7 cellular contexts compared by ENCODE assay signal in the genomic region with DNA sequence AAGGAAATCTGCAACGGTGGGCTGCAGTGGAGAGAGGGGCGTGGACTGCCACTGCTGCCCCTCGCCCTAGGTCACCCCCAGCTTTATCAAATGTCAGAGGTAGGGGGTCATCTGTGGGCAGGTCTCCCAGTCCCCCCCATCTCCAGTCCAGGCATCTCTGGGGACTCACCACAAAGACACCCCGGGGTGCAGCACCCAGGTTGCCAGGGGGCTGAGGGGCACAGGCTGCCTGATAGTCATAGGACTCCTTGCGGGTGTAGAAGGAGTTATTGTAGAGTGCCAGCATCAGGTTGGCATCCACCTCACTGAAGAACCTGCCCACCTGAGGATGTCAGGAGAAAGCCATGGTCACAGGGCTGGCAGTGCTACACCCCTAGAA. TPM values are rescaled to one million over a fixed set of nuclear protein-coding genes. Genes with fewer than 3 reads are reported as not detected.
DNase-seq lines count a peak whose midpoint lies in the region; ATAC-seq, FAIRE-seq and TF ChIP-seq lines count a peak whose summit lies in the region.
"Had no signal": no experiment of that assay in that cellular context is flagged by ENCODE, and none has a peak within 500 bp of the region (broad histone marks: within the 10 kb centered on the region; RNA-seq: fewer than 3 reads in every experiment).

No MANE protein-coding gene starts in this region.

- peak overlapping the region; percentile 1 for H3K23ac ChIP-seq in neuronal stem cell (ENCODE audit: low read depth, low read length, poor library complexity)

- no peaks in the 10 kb centered on the region for H3K79me2 ChIP-seq in K562 (ENCODE audit: control insufficient read depth, insufficient read depth, low read length)

- no peak for TF ChIP-seq CTCF in K562 (IDR thresholded peaks at IDR 0.05 in 2 of 3, conservative IDR thresholded peaks at IDR 0.05 in 1 of 3; ENCODE audit: insufficient read depth in 2 of 3, low read depth in 1 of 3, low read length in 3 of 3)

- H3K18ac ChIP-seq in neuronal stem cell (ENCODE audit: low read length) = peak overlapping the region; percentile 94

- H3K36me3 ChIP-seq in K562 (ENCODE audit: control insufficient read depth, insufficient read depth, low read length) (no peaks in the 10 kb centered on the region), neuronal stem cell (replicated peaks in 1 of 2; ENCODE audit: control insufficient read depth in 2 of 2, insufficient read depth in 2 of 2, low read length in 2 of 2) (no peaks in the 10 kb centered on the region)

- no peak overlapping the region for H3K27ac ChIP-seq in K562 (ENCODE audit: extremely low read depth, low read depth, low read length)
- no peak overlapping the region for H3K27ac ChIP-seq in neuronal stem cell (replicated peaks; ENCODE audit: low read length)

- H3K9me1 ChIP-seq in K562 (ENCODE audit: control insufficient read depth, insufficient read depth, low read length) = no peaks in the 10 kb centered on the region

- FAIRE-seq in K562 (lab: Jason Lieb, UNC) = no peak

- no peak for DNase-seq in K562 (ENCODE audit: extremely low read depth in 1 of 4, low spot score in 3 of 4)
- DNase-seq in neuronal stem cell (ENCODE audit: low spot score) = no peak
- no peak for DNase-seq in RKO (ENCODE audit: low spot score)
- DNase-seq: NCI-H2171 had no signal

- H3K4me1 ChIP-seq in K562 (replicated peaks in 1 of 2; ENCODE audit: control insufficient read depth in 2 of 2, insufficient read depth in 2 of 2, low read length in 2 of 2) = peaks cover 6 to 36% of the 10 kb centered on the region in 2 experiments; a peak in 4 of 5 replicates
- H3K4me1 ChIP-seq in neuronal stem cell (ENCODE audit: control insufficient read depth in 2 of 2, insufficient read depth in 1 of 2, low read depth in 1 of 2, low read length in 2 of 2) = peaks cover 0 to 10% of the 10 kb centered on the region in 2 donors

- POLR2A ChIA-PET in K562 (lab: Yijun Ruan, JAX) = interaction anchor here (0.6 kb wide), 1 partner anchor 40 kb away, joined by 3 read pairs; no protein-coding TSS in a partner anchor

- H3K4me2 ChIP-seq in K562 (ENCODE audit: insufficient read depth, low read length) (peak overlapping the region; percentile 69), neuronal stem cell (ENCODE audit: insufficient read depth, low read length, poor library complexity, severe bottlenecking) (peak overlapping the region; percentile 95)

- H3K4me1 Mint-ChIP-seq in IgD-negative memory B cell = peaks cover 0 to 10% (median 6%) of the 10 kb centered on the region in 3 donors

- TF ChIP-seq EP300 in K562 (IDR thresholded peaks at IDR 0.05; ENCODE audit: low read length) = no peak

- H3K4me3 ChIP-seq in K562 (0 out of 2 replicates have a peak overlapping the region, but pooled peaks have one; percentile 39), neuronal stem cell (ENCODE audit: low read length in 2 of 2) (no peak overlapping the region)

- no peak for TF ChIP-seq POLR2A in K562 (conservative IDR thresholded peaks at IDR 0.05)

- no peak overlapping the region for H3K4ac ChIP-seq in neuronal stem cell (ENCODE audit: low read length)

- CTCF ChIA-PET in K562 (lab: Yijun Ruan, JAX; ENCODE audit: low intra/inter-chr PET ratio) = no interaction called here

- no peaks in the 10 kb centered on the region for H3K9me3 Mint-ChIP-seq in IgD-negative memory B cell

- H3K27me3 ChIP-seq in K562 (ENCODE audit: control insufficient read depth in 2 of 2, insufficient read depth in 2 of 2, low read length in 2 of 2) = no peaks in the 10 kb centered on the region
- peaks cover 0 to 67% (median 15%) of the 10 kb centered on the region in 3 experiments for H3K27me3 ChIP-seq in neuronal stem cell (ENCODE audit: control insufficient read depth in 3 of 3, insufficient read depth in 3 of 3, low read depth in 1 of 3, low read length in 3 of 3)

- H3K9ac ChIP-seq in K562 (ENCODE audit: insufficient read depth in 1 of 2, low read depth in 2 of 2, low read length in 2 of 2) = peak overlapping the region in 1 of 2 experiments; percentile 22; a peak in 1 of 4 replicates
- peak overlapping the region; percentile 4 for H3K9ac ChIP-seq in neuronal stem cell (ENCODE audit: low read depth, low read length, poor library complexity)

- H3K36me3 Mint-ChIP-seq in IgD-negative memory B cell = no peaks in the 10 kb centered on the region

- no peaks in the 10 kb centered on the region for H3K9me3 ChIP-seq in K562 (replicated peaks; ENCODE audit: control insufficient read depth, insufficient read depth, low read depth, low read length)
- no peaks in the 10 kb centered on the region for H3K9me3 ChIP-seq in neuronal stem cell (replicated peaks in 1 of 2; ENCODE audit: control insufficient read depth in 2 of 2, insufficient read depth in 1 of 2, low read depth in 1 of 2, low read length in 2 of 2)

- peak overlapping the region; percentile 15 for H3K14ac ChIP-seq in neuronal stem cell (ENCODE audit: low read length)

- H4K8ac ChIP-seq in neuronal stem cell (ENCODE audit: low read depth, low read length) = no peak overlapping the region

- in situ Hi-C loops in K562 (cut with MboI) = no loop called here

- ATAC-seq in K562 (no peak), GM21447 (IDR thresholded peaks at IDR 0.05; ENCODE audit: unreplicated experiment) (no peak), GM21526 (IDR thresholded peaks at IDR 0.05; ENCODE audit: low FRiP score, unreplicated experiment) (no peak)

- peak overlapping the region; percentile 46 for H2BK15ac ChIP-seq in neuronal stem cell (ENCODE audit: low read length)

- intact Hi-C loops in K562 (cut with micrococcal nuclease) = no loop called here

- peaks cover 2% of the 10 kb centered on the region for H3K79me1 ChIP-seq in neuronal stem cell (ENCODE audit: low read depth, low read length)

- WGBS in K562 (ENCODE audit: insufficient coverage, low coverage, missing lambda C conversion rate) = 32% methylated on average over 4 of the region's 5 CpGs
- no CpG with 5 or more reads among the region's 5 CpGs for WGBS in neuronal stem cell (ENCODE audit: extremely low coverage in 2 of 2, insufficient read length in 2 of 2, insufficient replicate concordance in 1 of 2), 2 donors

- H4K91ac ChIP-seq in neuronal stem cell (ENCODE audit: low read depth, low read length, poor library complexity) = no peak overlapping the region

- peak overlapping the region in 2 of 3 donors; percentile 89 to 90 for H3K27ac Mint-ChIP-seq in IgD-negative memory B cell

- H2AK5ac ChIP-seq in neuronal stem cell (ENCODE audit: low read depth, low read length) = peak overlapping the region; percentile 91

- no TSS peak for BruUV-seq in K562 (replicated peaks; lab: Mats Ljungman, UMichigan)

- no peak overlapping the region for H2BK5ac ChIP-seq in neuronal stem cell (ENCODE audit: low read length)

- peaks cover 2% of the 10 kb centered on the region for H3K27me3 Mint-ChIP-seq in IgD-negative memory B cell

- H2BK12ac ChIP-seq in neuronal stem cell (ENCODE audit: low read length) = no peak overlapping the region

- H4K20me1 ChIP-seq in K562 (replicated peaks; ENCODE audit: control insufficient read depth, insufficient read depth, low read length) = no peaks in the 10 kb centered on the region

- H2BK120ac ChIP-seq in neuronal stem cell (ENCODE audit: low read depth, low read length) = no peak overlapping the region

- H3K4me3 Mint-ChIP-seq in IgD-negative memory B cell = peak overlapping the region; percentile 86 to 95 (median 90)

- H2AFZ ChIP-seq in K562 (ENCODE audit: low read depth, low read length) (0 out of 2 replicates have a peak overlapping the region, but pooled peaks have one; percentile 91), neuronal stem cell (ENCODE audit: low read length) (peak overlapping the region; percentile 69)

- TF ChIP-seq RAD21 in K562 (CRISPR knock-in tag; conservative IDR thresholded peaks at IDR 0.05 in 1 of 2, IDR thresholded peaks at IDR 0.05 in 1 of 2) = no peak

RNA-seq across cellular contexts. Expression of a gene that starts 6.5 kb away (rescaled TPM):
- polyA plus RNA-seq in IgD-negative memory B cell (33.9 TPM), K562 (2011; rRNA removed) (8.3 and 13.0 TPM in 2 replicates), K562 (2014; fragmentation: Illumina TruSeq; extraction: Trizol) (16.3 and 16.5 TPM in 2 replicates), K562 (2014; fragmentation: Nextera tagmentation; extraction: Ambion mirVana) (1 to 10 TPM; 1.6 to 2.7 TPM), K562 (2014; rRNA removed) (17.1 and 17.3 TPM in 2 replicates)
- total RNA-seq in K562 (2011; cell fraction: chromatin; rRNA removed; ENCODE audit: low replicate concordance) = 7.7 and 30.8 TPM in 2 replicates
- 50.7 and 57.4 TPM in 2 replicates for total RNA-seq in K562 (2011; cell fraction: nucleolus; rRNA removed)
- 23.5 and 25.0 TPM in 2 replicates for total RNA-seq in K562 (2011; cell fraction: nucleoplasm; rRNA removed)
- total RNA-seq in K562 (2014; rRNA removed) (26.9 and 31.3 TPM in 2 replicates), K562 (2014; rRNA removed; fragmentation: Illumina TruSeq; extraction: Trizol) (4.0 and 5.9 TPM in 2 replicates), K562 (2015; rRNA removed; fragmentation: Illumina TruSeq; extraction: Trizol) (14.1 and 14.4 TPM in 2 replicates), K562 (2021) (22.5 and 24.8 TPM in 2 replicates)
- polyA plus RNA-seq in K562 (2011; cell fraction: cytosol; rRNA removed) = 15.9 and 36.8 TPM in 2 replicates
- polyA plus RNA-seq in K562 (2011; cell fraction: nucleus; rRNA removed) = 16.0 and 23.4 TPM in 2 replicates
- polyA plus RNA-seq in K562 (2012) = 14.7 and 19.4 TPM in 2 replicates
- 5.6 and 7.9 TPM in 2 replicates for polyA minus RNA-seq in K562 (2011; rRNA and poly(A)+ RNA removed)
- polyA minus RNA-seq in K562 (2011; cell fraction: cytosol; rRNA and poly(A)+ RNA removed) = 11.5 and 13.2 TPM in 2 replicates
- 14.7 and 15.9 TPM in 2 replicates for polyA minus RNA-seq in K562 (2011; cell fraction: nucleus; rRNA and poly(A)+ RNA removed)
- polyA plus RNA-seq in neuronal stem cell (2013, experiment 1 of 2) = 21.4 TPM
- polyA plus RNA-seq in neuronal stem cell (2013, experiment 2 of 2) = 20.8 TPM

RNA-seq across cellular contexts. Expression of a gene that starts 15.2 kb away (rescaled TPM):
- polyA plus RNA-seq in IgD-negative memory B cell = 63.3 TPM
- total RNA-seq in K562 (2011; cell fraction: chromatin; rRNA removed; ENCODE audit: low replicate concordance) = 5.4 and 28.5 TPM in 2 replicates
- total RNA-seq in K562 (2011; cell fraction: nucleolus; rRNA removed) = 35.3 and 36.0 TPM in 2 replicates
- total RNA-seq in K562 (2011; cell fraction: nucleoplasm; rRNA removed) = 16.8 and 20.9 TPM in 2 replicates
- total RNA-seq in K562 (2014; rRNA removed) = 13.8 and 18.8 TPM in 2 replicates
- total RNA-seq in K562 (2014; rRNA removed; fragmentation: Illumina TruSeq; extraction: Trizol) = 5.1 and 8.9 TPM in 2 replicates
- total RNA-seq in K562 (2015; rRNA removed; fragmentation: Illumina TruSeq; extraction: Trizol) = 9.4 and 10.0 TPM in 2 replicates
- total RNA-seq in K562 (2021) = 13.6 and 15.1 TPM in 2 replicates
- 12.3 and 15.3 TPM in 2 replicates for polyA plus RNA-seq in K562 (2011; rRNA removed)
- 21.5 and 40.7 TPM in 2 replicates for polyA plus RNA-seq in K562 (2011; cell fraction: cytosol; rRNA removed)
- 15.0 and 24.7 TPM in 2 replicates for polyA plus RNA-seq in K562 (2011; cell fraction: nucleus; rRNA removed)
- 14.0 and 15.3 TPM in 2 replicates for polyA plus RNA-seq in K562 (2012)
- 6.4 and 10.0 TPM in 2 replicates for polyA plus RNA-seq in K562 (2014; fragmentation: Illumina TruSeq; extraction: Trizol)
- 1 to 10 TPM; 4.2 to 9.1 TPM for polyA plus RNA-seq in K562 (2014; fragmentation: Nextera tagmentation; extraction: Ambion mirVana)
- 13.6 and 16.6 TPM in 2 replicates for polyA plus RNA-seq in K562 (2014; rRNA removed)
- polyA minus RNA-seq in K562 (2011; rRNA and poly(A)+ RNA removed) = 4.6 and 8.9 TPM in 2 replicates
- 6.6 and 8.0 TPM in 2 replicates for polyA minus RNA-seq in K562 (2011; cell fraction: cytosol; rRNA and poly(A)+ RNA removed)
- 7.5 and 8.1 TPM in 2 replicates for polyA minus RNA-seq in K562 (2011; cell fraction: nucleus; rRNA and poly(A)+ RNA removed)
- 6.9 TPM for polyA plus RNA-seq in neuronal stem cell (2013, experiment 1 of 2)
- polyA plus RNA-seq in neuronal stem cell (2013, experiment 2 of 2) = 7.1 TPM

RNA-seq across cellular contexts. Expression of a gene that starts 15.3 kb away (rescaled TPM):
- 30.4 TPM for polyA plus RNA-seq in IgD-negative memory B cell
- total RNA-seq in K562 (2011; cell fraction: chromatin; rRNA removed; ENCODE audit: low replicate concordance) = 31.9 and 82.5 TPM in 2 replicates
- 54.7 and 55.0 TPM in 2 replicates for total RNA-seq in K562 (2011; cell fraction: nucleolus; rRNA removed)
- total RNA-seq in K562 (2011; cell fraction: nucleoplasm; rRNA removed) = 34.4 and 38.9 TPM in 2 replicates
- total RNA-seq in K562 (2014; rRNA removed) = 23.1 and 35.9 TPM in 2 replicates
- 14.9 and 17.4 TPM in 2 replicates for total RNA-seq in K562 (2014; rRNA removed; fragmentation: Illumina TruSeq; extraction: Trizol)
- total RNA-seq in K562 (2015; rRNA removed; fragmentation: Illumina TruSeq; extraction: Trizol) = 18.1 and 23.1 TPM in 2 replicates
- 17.6 and 25.4 TPM in 2 replicates for total RNA-seq in K562 (2021)
- polyA plus RNA-seq in K562 (2011; rRNA removed) = 40.4 and 47.7 TPM in 2 replicates
- 43.2 and 60.1 TPM in 2 replicates for polyA plus RNA-seq in K562 (2011; cell fraction: cytosol; rRNA removed)
- 134 and 144 TPM in 2 replicates for polyA plus RNA-seq in K562 (2011; cell fraction: nucleus; rRNA removed)
- polyA plus RNA-seq in K562 (2012) = 21.5 and 25.0 TPM in 2 replicates
- polyA plus RNA-seq in K562 (2014; fragmentation: Illumina TruSeq; extraction: Trizol) = 23.2 and 24.4 TPM in 2 replicates
- polyA plus RNA-seq in K562 (2014; fragmentation: Nextera tagmentation; extraction: Ambion mirVana) = 10 to 100 TPM; 27.5 to 40.4 TPM
- polyA plus RNA-seq in K562 (2014; rRNA removed) = 26.0 and 33.8 TPM in 2 replicates
- polyA minus RNA-seq in K562 (2011; rRNA and poly(A)+ RNA removed) = 26.6 and 39.0 TPM in 2 replicates
- polyA minus RNA-seq in K562 (2011; cell fraction: cytosol; rRNA and poly(A)+ RNA removed) = 14.7 and 14.8 TPM in 2 replicates
- 22.8 and 39.8 TPM in 2 replicates for polyA minus RNA-seq in K562 (2011; cell fraction: nucleus; rRNA and poly(A)+ RNA removed)
- polyA plus RNA-seq in neuronal stem cell (2013, experiment 1 of 2) = 19.4 TPM
- 17.4 TPM for polyA plus RNA-seq in neuronal stem cell (2013, experiment 2 of 2)

RNA-seq across cellular contexts. Expression of a gene that starts 20.3 kb away (rescaled TPM):
- polyA plus RNA-seq in IgD-negative memory B cell (not detected), K562 (2011; rRNA removed) (0.93 and 2.8 TPM in 2 replicates), K562 (2014; fragmentation: Illumina TruSeq; extraction: Trizol) (0.46 and 0.70 TPM in 2 replicates), K562 (2014; fragmentation: Nextera tagmentation; extraction: Ambion mirVana) (under 1 TPM; 0.20 to 0.29 TPM), K562 (2014; rRNA removed) (0.88 TPM in 2 replicates)
- 4.5 and 12.0 TPM in 2 replicates for total RNA-seq in K562 (2011; cell fraction: chromatin; rRNA removed; ENCODE audit: low replicate concordance)
- total RNA-seq in K562 (2011; cell fraction: nucleolus; rRNA removed) = 9.2 and 9.7 TPM in 2 replicates
- 4.2 and 5.0 TPM in 2 replicates for total RNA-seq in K562 (2011; cell fraction: nucleoplasm; rRNA removed)
- total RNA-seq in K562 (2014; rRNA removed) (2.7 and 2.8 TPM in 2 replicates), K562 (2014; rRNA removed; fragmentation: Illumina TruSeq; extraction: Trizol) (0.35 and 0.51 TPM in 2 replicates), K562 (2015; rRNA removed; fragmentation: Illumina TruSeq; extraction: Trizol) (0.36 and 0.60 TPM in 2 replicates), K562 (2021) (1.1 and 1.3 TPM in 2 replicates)
- 1.1 and 1.7 TPM in 2 replicates for polyA plus RNA-seq in K562 (2011; cell fraction: cytosol; rRNA removed)
- 9.1 and 11.3 TPM in 2 replicates for polyA plus RNA-seq in K562 (2011; cell fraction: nucleus; rRNA removed)
- 0.99 and 1.8 TPM in 2 replicates for polyA plus RNA-seq in K562 (2012)
- polyA minus RNA-seq in K562 (2011; rRNA and poly(A)+ RNA removed) = 0.30 and 0.35 TPM in 2 replicates
- not detected in 2 replicates for polyA minus RNA-seq in K562 (2011; cell fraction: cytosol; rRNA and poly(A)+ RNA removed)
- polyA minus RNA-seq in K562 (2011; cell fraction: nucleus; rRNA and poly(A)+ RNA removed) = 1.5 and 3.0 TPM in 2 replicates
- polyA plus RNA-seq in neuronal stem cell (2013, experiment 1 of 2) = 2.0 TPM
- polyA plus RNA-seq in neuronal stem cell (2013, experiment 2 of 2) = 1.6 TPM

RNA-seq across cellular contexts. Expression of a gene that starts 25.2 kb away (rescaled TPM):
- polyA plus RNA-seq in IgD-negative memory B cell = 155 TPM
- 39.9 and 84.0 TPM in 2 replicates for total RNA-seq in K562 (2011; cell fraction: chromatin; rRNA removed; ENCODE audit: low replicate concordance)
- total RNA-seq in K562 (2011; cell fraction: nucleolus; rRNA removed) = 79.0 and 79.5 TPM in 2 replicates
- total RNA-seq in K562 (2011; cell fraction: nucleoplasm; rRNA removed) = 56.5 and 60.1 TPM in 2 replicates
- total RNA-seq in K562 (2014; rRNA removed) = 38.6 and 51.1 TPM in 2 replicates
- 14.5 and 15.3 TPM in 2 replicates for total RNA-seq in K562 (2014; rRNA removed; fragmentation: Illumina TruSeq; extraction: Trizol)
- total RNA-seq in K562 (2015; rRNA removed; fragmentation: Illumina TruSeq; extraction: Trizol) = 22.1 and 24.6 TPM in 2 replicates
- total RNA-seq in K562 (2021) = 32.5 and 32.9 TPM in 2 replicates
- polyA plus RNA-seq in K562 (2011; rRNA removed) = 57.1 and 75.8 TPM in 2 replicates
- polyA plus RNA-seq in K562 (2011; cell fraction: cytosol; rRNA removed) = 67.7 and 69.8 TPM in 2 replicates
- 96.6 and 97.5 TPM in 2 replicates for polyA plus RNA-seq in K562 (2011; cell fraction: nucleus; rRNA removed)
- 31.0 and 45.4 TPM in 2 replicates for polyA plus RNA-seq in K562 (2012)
- 22.8 and 27.7 TPM in 2 replicates for polyA plus RNA-seq in K562 (2014; fragmentation: Illumina TruSeq; extraction: Trizol)
- 1 to 10 TPM; 3.6 to 7.0 TPM for polyA plus RNA-seq in K562 (2014; fragmentation: Nextera tagmentation; extraction: Ambion mirVana)
- polyA plus RNA-seq in K562 (2014; rRNA removed) = 50.8 and 56.8 TPM in 2 replicates
- polyA minus RNA-seq in K562 (2011; rRNA and poly(A)+ RNA removed) = 15.3 and 20.9 TPM in 2 replicates
- polyA minus RNA-seq in K562 (2011; cell fraction: cytosol; rRNA and poly(A)+ RNA removed) = 18.1 and 21.2 TPM in 2 replicates
- 22.6 and 30.2 TPM in 2 replicates for polyA minus RNA-seq in K562 (2011; cell fraction: nucleus; rRNA and poly(A)+ RNA removed)
- polyA plus RNA-seq in neuronal stem cell (2013, experiment 1 of 2) = 8.5 TPM
- polyA plus RNA-seq in neuronal stem cell (2013, experiment 2 of 2) = 8.5 TPM
